In the genomic region with DNA sequence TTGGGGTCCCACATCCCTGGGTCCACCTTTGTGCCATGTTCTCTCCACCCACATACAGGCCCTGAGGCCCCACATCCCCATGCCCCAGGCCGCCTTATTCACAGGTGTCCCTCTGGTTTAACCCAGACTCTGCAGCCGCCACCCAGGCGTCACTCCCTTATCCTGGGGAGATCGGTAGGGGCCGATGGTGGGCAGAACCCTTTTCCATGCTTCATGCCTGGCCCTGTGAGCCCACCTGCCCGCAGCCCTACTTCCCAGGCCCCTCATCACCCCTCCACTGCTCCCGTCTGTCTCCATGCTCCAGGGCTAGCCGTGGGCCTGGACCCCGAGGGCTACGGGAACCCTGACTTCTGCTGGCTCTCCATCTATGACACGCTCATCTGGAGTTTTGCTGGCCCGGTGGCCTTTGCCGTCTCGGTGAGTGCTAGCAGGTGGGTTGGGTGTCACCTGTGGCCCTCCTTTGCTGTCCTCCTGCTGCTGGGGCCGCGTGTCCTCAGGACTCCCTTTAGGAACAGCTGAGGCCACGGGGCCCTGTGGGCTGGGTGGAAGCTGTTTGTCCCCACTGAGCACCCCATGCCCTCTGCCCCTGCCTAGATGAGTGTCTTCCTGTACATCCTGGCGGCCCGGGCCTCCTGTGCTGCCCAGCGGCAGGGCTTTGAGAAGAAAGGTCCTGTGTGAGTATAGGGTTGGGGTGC, we compare ENCODE assay signal across 21 cellular contexts.
"Had no signal": no experiment of that assay in that cellular context is flagged by ENCODE, and none has a peak within 500 bp of the region (broad histone marks: within the 10 kb centered on the region; RNA-seq: fewer than 3 reads in every experiment).

No MANE protein-coding gene starts in this region.

- H3K27ac Mint-ChIP-seq: activated naive CD8-positive, alpha-beta T cell treated with anti-CD3 and anti-CD28 coated beads, Interleukin-2, amount 10 ng/mL, durations not matched to agents 7 days and 5 days; progenitor cell of endocrine pancreas; stimulated activated naive CD8-positive, alpha-beta T cell treated with anti-CD3 and anti-CD28 coated beads, Interleukin-15, Interleukin-2, amounts not matched to agents 100 ng/mL and 50 ng/mL, for 24 hours; T-cell had no signal

- H3K27me3 ChIP-seq: right atrium auricular region had no signal

- H3K4me3 Mint-ChIP-seq: activated naive CD8-positive, alpha-beta T cell treated with anti-CD3 and anti-CD28 coated beads, Interleukin-2, amount 10 ng/mL, durations not matched to agents 7 days and 5 days; immature natural killer cell; naive thymus-derived CD4-positive, alpha-beta T cell; stimulated activated naive CD8-positive, alpha-beta T cell treated with anti-CD3 and anti-CD28 coated beads, Interleukin-15, Interleukin-2, amounts not matched to agents 100 ng/mL and 50 ng/mL, for 24 hours; T-cell had no signal

- H3K9me3 Mint-ChIP-seq: activated naive CD8-positive, alpha-beta T cell treated with anti-CD3 and anti-CD28 coated beads, Interleukin-2, amount 10 ng/mL, durations not matched to agents 7 days and 5 days; immature natural killer cell; naive thymus-derived CD4-positive, alpha-beta T cell; stimulated activated naive CD8-positive, alpha-beta T cell treated with anti-CD3 and anti-CD28 coated beads, Interleukin-15, Interleukin-2, amounts not matched to agents 100 ng/mL and 50 ng/mL, for 24 hours; T-cell had no signal

- ATAC-seq: activated CD4-positive, CD25-positive, alpha-beta regulatory T cell treated with anti-CD3 and anti-CD28 coated beads, Interleukin-2, amount 50 U/mL, for 24 hours; left colon; mucosa of descending colon; naive thymus-derived CD4-positive, alpha-beta T cell; T-cell had no signal

- H3K27ac ChIP-seq: right atrium auricular region, thoracic aorta had no signal

- H3K27me3 Mint-ChIP-seq: activated naive CD8-positive, alpha-beta T cell treated with anti-CD3 and anti-CD28 coated beads, Interleukin-2, amount 10 ng/mL, durations not matched to agents 7 days and 5 days; naive thymus-derived CD4-positive, alpha-beta T cell; progenitor cell of endocrine pancreas; stimulated activated naive CD8-positive, alpha-beta T cell treated with anti-CD3 and anti-CD28 coated beads, Interleukin-15, Interleukin-2, amounts not matched to agents 100 ng/mL and 50 ng/mL, for 24 hours had no signal

- H3K4me1 Mint-ChIP-seq: immature natural killer cell had no signal

- FAIRE-seq: small intestine had no signal

- H3K36me3 Mint-ChIP-seq: activated naive CD8-positive, alpha-beta T cell treated with anti-CD3 and anti-CD28 coated beads, Interleukin-2, amount 10 ng/mL, durations not matched to agents 7 days and 5 days; immature natural killer cell had no signal

- DNase-seq: activated CD4-positive, alpha-beta T cell treated with anti-CD3 and anti-CD28 coated beads, Interleukin-2, amount 50 U/mL, for 1 hour; activated CD8-positive, alpha-beta memory T cell treated with anti-CD3 and anti-CD28 coated beads for 24 hours; activated gamma-delta T cell treated with Interleukin-2 at 50 U/mL for 16 hours; activated naive CD8-positive, alpha-beta T cell treated with anti-CD3 and anti-CD28 coated beads, Interleukin-2, amount 10 ng/mL, durations not matched to agents 7 days and 5 days; anterior cingulate cortex; foreskin fibroblast; immature natural killer cell; naive thymus-derived CD4-positive, alpha-beta T cell; nucleus accumbens; SK-N-SH; small intestine; stimulated activated CD4-positive, alpha-beta T cell treated with anti-CD3 and anti-CD28 coated beads, Interleukin-4, amount 100 ng/mL, for 4 hours; T-cell; T1000 had no signal
